ENCODE assay signal across 18 cellular contexts in the genomic region with DNA sequence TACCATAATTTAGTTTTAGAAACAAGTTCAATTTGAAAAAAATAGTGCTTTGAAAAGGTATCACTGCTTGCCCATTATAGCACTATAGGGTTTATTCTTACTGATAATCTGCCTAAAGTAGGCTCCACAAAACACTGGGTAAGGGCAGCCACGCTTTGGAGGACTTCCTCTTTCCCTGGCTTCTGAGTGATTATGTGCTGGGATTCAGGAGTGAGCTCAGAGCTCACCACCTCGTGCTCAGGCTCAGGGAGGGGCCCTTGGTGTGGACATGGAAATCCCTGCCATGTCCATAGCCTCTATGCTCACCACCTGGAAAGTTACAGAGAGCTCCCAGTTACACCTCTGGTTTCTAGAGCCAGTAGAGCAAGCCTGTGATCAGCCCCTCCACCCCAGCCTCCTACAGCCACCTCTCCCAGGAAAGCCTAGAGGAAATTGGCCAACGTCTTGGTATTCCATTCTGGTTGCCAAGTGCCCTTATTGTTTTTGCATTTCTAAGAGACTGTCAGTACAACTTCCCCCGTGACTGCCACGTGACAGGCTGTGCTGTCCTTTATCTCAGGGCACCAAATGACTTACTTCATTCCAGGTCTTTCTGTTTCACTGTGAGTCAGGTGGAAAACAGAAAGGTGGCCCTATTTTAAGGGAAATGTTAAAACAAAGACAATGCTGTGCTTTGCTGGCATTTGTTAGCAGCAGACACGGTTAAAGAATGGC.
DNase-seq lines count a peak whose midpoint lies in the region; ATAC-seq and TF ChIP-seq lines count a peak whose summit lies in the region.
"Had no signal": no experiment of that assay in that cellular context is flagged by ENCODE, and none has a peak within 500 bp of the region (broad histone marks: within the 10 kb centered on the region; RNA-seq: fewer than 3 reads in every experiment).

No MANE protein-coding gene starts in this region.

- TF ChIP-seq CTCF in thyroid gland (IDR thresholded peaks at IDR 0.05) = no peak

- H3K4me1 Mint-ChIP-seq in activated T-helper 17 cell treated with anti-CD3 and anti-CD28 coated beads, Interleukin-2, amount 50 U/mL, for 72 hours = peaks cover 22% of the 10 kb centered on the region

- intact Hi-C loops in thyroid gland (cut with DNase I) = no loop called here

- peak overlapping the region; percentile 5 for H3K4me3 Mint-ChIP-seq in activated T-helper 17 cell treated with anti-CD3 and anti-CD28 coated beads, Interleukin-2, amount 50 U/mL, for 72 hours
- H3K4me3 Mint-ChIP-seq: T-helper 1 cell treated with Interleukin-12 subunit alpha and Interleukin-12 subunit beta and Interleukin-4 antibody, amounts not matched to agents 30 μg/mL and 1 μg/mL, for 36 hours had no signal

- H3K4me3 ChIP-seq in thyroid gland (replicated peaks in 1 of 3) = no peak overlapping the region
- H3K4me3 ChIP-seq: cardiac muscle cell, HAP-1, hepatocyte had no signal

- ATAC-seq in activated T-helper 17 cell treated with anti-CD3 and anti-CD28 coated beads, Interleukin-2, amount 50 U/mL, for 72 hours (replicated peaks) = peak; percentile 64
- no peak for ATAC-seq in HG02973 (IDR thresholded peaks at IDR 0.05; ENCODE audit: unreplicated experiment)
- no peak for ATAC-seq in GM18511 (IDR thresholded peaks at IDR 0.05; ENCODE audit: unreplicated experiment)
- ATAC-seq: activated CD4-positive, CD25-positive, alpha-beta regulatory T cell treated with anti-CD3 and anti-CD28 coated beads, Interleukin-2, amount 50 U/mL, for 24 hours; sciatic nerve had no signal

- H3K36me3 ChIP-seq in thyroid gland = no peaks in the 10 kb centered on the region
- H3K36me3 ChIP-seq: cardiac muscle cell, HAP-1 had no signal

- no peaks in the 10 kb centered on the region for H3K27me3 Mint-ChIP-seq in activated T-helper 17 cell treated with anti-CD3 and anti-CD28 coated beads, Interleukin-2, amount 50 U/mL, for 72 hours

- H3K4me1 ChIP-seq in thyroid gland = peaks cover 26 to 38% of the 10 kb centered on the region in 2 donors
- H3K4me1 ChIP-seq: HAP-1 had no signal

- no peaks in the 10 kb centered on the region for H3K9me3 Mint-ChIP-seq in activated T-helper 17 cell treated with anti-CD3 and anti-CD28 coated beads, Interleukin-2, amount 50 U/mL, for 72 hours
- H3K9me3 Mint-ChIP-seq: T-helper 1 cell treated with Interleukin-12 subunit alpha and Interleukin-12 subunit beta and Interleukin-4 antibody, amounts not matched to agents 30 μg/mL and 1 μg/mL, for 36 hours had no signal

- peak; percentile 7 for DNase-seq in stimulated activated naive CD4-positive, alpha-beta T cell treated with Interleukin-2 at 50 U/mL for 16 hours (lab: John Stamatoyannopoulos, UW)
- DNase-seq in stimulated activated naive CD4-positive, alpha-beta T cell (lab: John Stamatoyannopoulos, UW) = no peak
- peak in 27 of 51 donors; percentile 4 to 57 (median 21) for DNase-seq in hypothalamus (lab: John Stamatoyannopoulos, UW)
- DNase-seq in thyroid gland = peak; percentile 88
- DNase-seq in T1000 (lab: John Stamatoyannopoulos, UW) = no peak
- DNase-seq: activated T-cell treated with anti-CD3 and anti-CD28 coated beads for 4 hours, NCI-H1930, occipital lobe, Right ventricle myocardium superior had no signal

- no peaks in the 10 kb centered on the region for H3K36me3 Mint-ChIP-seq in activated T-helper 17 cell treated with anti-CD3 and anti-CD28 coated beads, Interleukin-2, amount 50 U/mL, for 72 hours (ENCODE audit: low read depth)

- no peak for TF ChIP-seq POLR2A in thyroid gland (IDR thresholded peaks at IDR 0.05)

- H3K27ac Mint-ChIP-seq in activated T-helper 17 cell treated with anti-CD3 and anti-CD28 coated beads, Interleukin-2, amount 50 U/mL, for 72 hours = no peak overlapping the region

- 45 to 46% methylated on average over 6 of the region's 6 CpGs for WGBS in thyroid gland, 2 donors

- peak overlapping the region in 2 of 3 donors; percentile 11 to 27 for H3K27ac ChIP-seq in thyroid gland
- H3K27ac ChIP-seq: cardiac muscle cell, hepatocyte had no signal

- H3K27me3 ChIP-seq in thyroid gland = no peaks in the 10 kb centered on the region
- H3K27me3 ChIP-seq: hepatocyte had no signal

- H3K9me3 ChIP-seq in thyroid gland = no peaks in the 10 kb centered on the region

Comparison
In these comparisons a context has a peak if more than half of its experiments do, and no peak if none do; other contexts are left out.
1. DNase-seq: peak in stimulated activated naive CD4-positive, alpha-beta T cell treated with Interleukin-2 at 50 U/mL for 16 hours (single experiment), hypothalamus (27 of 51) and thyroid gland (2 of 2); none in stimulated activated naive CD4-positive, alpha-beta T cell (0 of 6) and T1000 (single experiment).